Comparison of ENCODE assay signal across 11 cellular contexts in the genomic region with DNA sequence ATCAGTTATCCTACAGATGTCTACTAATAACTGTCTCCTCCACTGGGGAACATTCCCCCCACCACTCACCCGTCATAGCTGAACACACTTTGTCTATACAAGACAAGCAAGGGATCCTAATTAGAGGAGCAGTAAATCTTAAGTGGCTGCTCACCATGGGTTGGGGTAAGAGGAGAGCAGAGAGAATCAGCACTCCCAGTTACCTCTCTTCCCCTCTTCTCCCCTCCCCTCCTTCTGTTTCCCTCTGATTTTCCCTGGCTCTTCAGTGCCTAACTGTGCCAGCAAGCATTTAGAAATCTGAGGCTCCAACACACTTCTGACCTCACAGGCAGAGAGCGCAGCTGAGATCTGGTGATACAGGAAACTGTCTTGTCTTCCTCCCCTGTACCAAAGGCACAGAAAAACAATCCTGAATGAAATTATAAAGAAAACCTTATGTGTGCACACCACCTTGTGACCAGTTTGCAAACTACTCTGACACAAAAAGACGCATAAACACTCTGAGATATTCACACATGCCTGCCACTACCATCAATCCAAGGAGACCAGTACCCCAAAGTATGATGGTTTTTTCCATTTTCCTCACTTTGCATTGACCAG. TPM values are rescaled to one million over a fixed set of nuclear protein-coding genes. Genes with fewer than 3 reads are reported as not detected.
DNase-seq lines count a peak whose midpoint lies in the region; TF ChIP-seq lines count a peak whose summit lies in the region.
"Had no signal": no experiment of that assay in that cellular context is flagged by ENCODE, and none has a peak within 500 bp of the region (broad histone marks: within the 10 kb centered on the region; RNA-seq: fewer than 3 reads in every experiment).

No MANE protein-coding gene starts in this region.

- no peaks in the 10 kb centered on the region for H3F3A ChIP-seq in MM.1S (ENCODE audit: insufficient read depth, low read length)

- no peaks in the 10 kb centered on the region for H4K20me1 ChIP-seq in MM.1S (ENCODE audit: insufficient read depth, low read length)

- H3K4me2 ChIP-seq in MM.1S (ENCODE audit: low read depth, low read length): no peak overlapping the region

- H3K27me3 ChIP-seq in MM.1S (replicated peaks; ENCODE audit: insufficient read depth, low read length): no peaks in the 10 kb centered on the region
- H3K27me3 ChIP-seq: heart right ventricle had no signal

- no peak overlapping the region for H3K4me3 ChIP-seq in MM.1S (ENCODE audit: low read length)
- H3K4me3 ChIP-seq: heart right ventricle, thoracic aorta had no signal

- intact Hi-C loops in activated T-helper 1 cell treated with anti-CD3 and anti-CD28 coated beads, Interleukin-12 subunit alpha, Interleukin-12 subunit beta, Interleukin-2, Interleukin-4 antibody, amounts not matched to agents 30 ng/mL and 10 ng/mL and 1 ng/mL, durations not matched to agents 14 hours and 24 hours and 36 hours (cut with micrococcal nuclease): no loop called here

- H3K9me3 ChIP-seq in MM.1S (replicated peaks; ENCODE audit: insufficient read depth, low read length): no peaks in the 10 kb centered on the region
- H3K9me3 ChIP-seq: heart right ventricle, thoracic aorta had no signal

- no peak overlapping the region for H3K9ac ChIP-seq in MM.1S (ENCODE audit: low read length)

- H3K79me2 ChIP-seq in MM.1S (ENCODE audit: low read length): peaks cover 5% of the 10 kb centered on the region

- H3K36me3 ChIP-seq in MM.1S (replicated peaks; ENCODE audit: insufficient read depth, low read length): no peaks in the 10 kb centered on the region
- H3K36me3 ChIP-seq: thoracic aorta had no signal

- H3K27ac ChIP-seq in MM.1S (ENCODE audit: low read length): no peak overlapping the region
- H3K27ac ChIP-seq: heart right ventricle, thoracic aorta had no signal

- no peaks in the 10 kb centered on the region for H3K27me3 Mint-ChIP-seq in activated T-helper 1 cell treated with anti-CD3 and anti-CD28 coated beads, Interleukin-12 subunit alpha, Interleukin-12 subunit beta, Interleukin-2, Interleukin-4 antibody, amounts not matched to agents 30 ng/mL and 10 ng/mL and 1 ng/mL, durations not matched to agents 14 hours and 24 hours and 36 hours (ENCODE audit: insufficient read depth)

- H3K9me3 Mint-ChIP-seq in activated T-helper 1 cell treated with anti-CD3 and anti-CD28 coated beads, Interleukin-12 subunit alpha, Interleukin-12 subunit beta, Interleukin-2, Interleukin-4 antibody, amounts not matched to agents 30 ng/mL and 10 ng/mL and 1 ng/mL, durations not matched to agents 14 hours and 24 hours and 36 hours: no peaks in the 10 kb centered on the region

- no peak overlapping the region for H3K4me3 Mint-ChIP-seq in activated T-helper 1 cell treated with anti-CD3 and anti-CD28 coated beads, Interleukin-12 subunit alpha, Interleukin-12 subunit beta, Interleukin-2, Interleukin-4 antibody, amounts not matched to agents 30 ng/mL and 10 ng/mL and 1 ng/mL, durations not matched to agents 14 hours and 24 hours and 36 hours

- peak overlapping the region; percentile 53 for H3K27ac Mint-ChIP-seq in activated T-helper 1 cell treated with anti-CD3 and anti-CD28 coated beads, Interleukin-12 subunit alpha, Interleukin-12 subunit beta, Interleukin-2, Interleukin-4 antibody, amounts not matched to agents 30 ng/mL and 10 ng/mL and 1 ng/mL, durations not matched to agents 14 hours and 24 hours and 36 hours

- H2AFZ ChIP-seq in MM.1S (ENCODE audit: low read length): no peak overlapping the region

- TF ChIP-seq CTCF in GM12872 (IDR thresholded peaks at IDR 0.05; ENCODE audit: insufficient read depth, low read depth, low read length): 0 out of 3 replicates have a peak, but pooled peaks have one; percentile 12
- TF ChIP-seq CTCF in MM.1S (IDR thresholded peaks at IDR 0.05; ENCODE audit: low read length): no peak

- DNase-seq in LHCN-M2 (ENCODE audit: low read depth) (peak; percentile 18), lung microvascular endothelial cell (ENCODE audit: low read depth in 2 of 2) (peak; percentile 67 to 76), H4 (ENCODE audit: low spot score) (no peak), NOMO-1 treated with DMSO at 0.1 percent for 48 hours (lab: John Stamatoyannopoulos, UW; ENCODE audit: unreplicated experiment) (no peak), NCI-H2029 treated with DMSO at 0.1 percent for 48 hours (lab: John Stamatoyannopoulos, UW) (no peak), MM.1S (no peak)
- DNase-seq in activated T-helper 1 cell treated with anti-CD3 and anti-CD28 coated beads, Interleukin-12 subunit alpha, Interleukin-12 subunit beta, Interleukin-2, Interleukin-4 antibody, amounts not matched to agents 30 ng/mL and 10 ng/mL and 1 ng/mL, durations not matched to agents 14 hours and 24 hours and 36 hours (ENCODE audit: low spot score): no peak
- DNase-seq: heart right ventricle, NCI-H1436 treated with DMSO at 0.1 percent for 48 hours had no signal

- H3K9me2 ChIP-seq in MM.1S (replicated peaks; ENCODE audit: insufficient read depth, low read length): no peaks in the 10 kb centered on the region

- H3K36me3 Mint-ChIP-seq in activated T-helper 1 cell treated with anti-CD3 and anti-CD28 coated beads, Interleukin-12 subunit alpha, Interleukin-12 subunit beta, Interleukin-2, Interleukin-4 antibody, amounts not matched to agents 30 ng/mL and 10 ng/mL and 1 ng/mL, durations not matched to agents 14 hours and 24 hours and 36 hours (ENCODE audit: low read depth): peaks cover 2% of the 10 kb centered on the region

- no peaks in the 10 kb centered on the region for H3K4me1 ChIP-seq in MM.1S (ENCODE audit: low read length)

- peaks cover 7% of the 10 kb centered on the region for H3K4me1 Mint-ChIP-seq in activated T-helper 1 cell treated with anti-CD3 and anti-CD28 coated beads, Interleukin-12 subunit alpha, Interleukin-12 subunit beta, Interleukin-2, Interleukin-4 antibody, amounts not matched to agents 30 ng/mL and 10 ng/mL and 1 ng/mL, durations not matched to agents 14 hours and 24 hours and 36 hours (ENCODE audit: low read depth)

RNA-seq across cellular contexts. Expression of gene MOSPD1, which starts 6.7 kb away (rescaled TPM):
- total RNA-seq in LHCN-M2 (2014; rRNA removed) (27.9 and 31.5 TPM in 2 replicates), lung microvascular endothelial cell (16.8 and 19.4 TPM in 2 replicates)
- 10.7 TPM for polyA plus RNA-seq in LHCN-M2 (2012)
- total RNA-seq in activated T-helper 1 cell treated with anti-CD3 and anti-CD28 coated beads, Interleukin-12 subunit alpha, Interleukin-12 subunit beta, Interleukin-2, Interleukin-4 antibody, amounts not matched to agents 30 ng/mL and 10 ng/mL and 1 ng/mL, durations not matched to agents 14 hours and 24 hours and 36 hours: 16.2 and 16.7 TPM in 2 replicates
- total RNA-seq in H4 (2014; rRNA removed; shearing (Covaris generic)): 25.3 and 29.0 TPM in 2 replicates

Comparison
In these comparisons a context has a peak if more than half of its experiments do, and no peak if none do; other contexts are left out.
1. DNase-seq: peak in LHCN-M2 (single experiment) and lung microvascular endothelial cell (2 of 2); none in activated T-helper 1 cell treated with anti-CD3 and anti-CD28 coated beads, Interleukin-12 subunit alpha, Interleukin-12 subunit beta, Interleukin-2, Interleukin-4 antibody, amounts not matched to agents 30 ng/mL and 10 ng/mL and 1 ng/mL, durations not matched to agents 14 hours and 24 hours and 36 hours (single experiment), H4 (single experiment), NOMO-1 treated with DMSO at 0.1 percent for 48 hours (single experiment), NCI-H2029 treated with DMSO at 0.1 percent for 48 hours (single experiment) and MM.1S (single experiment).